Comparison of ENCODE assay signal across 10 cellular contexts in the genomic region with DNA sequence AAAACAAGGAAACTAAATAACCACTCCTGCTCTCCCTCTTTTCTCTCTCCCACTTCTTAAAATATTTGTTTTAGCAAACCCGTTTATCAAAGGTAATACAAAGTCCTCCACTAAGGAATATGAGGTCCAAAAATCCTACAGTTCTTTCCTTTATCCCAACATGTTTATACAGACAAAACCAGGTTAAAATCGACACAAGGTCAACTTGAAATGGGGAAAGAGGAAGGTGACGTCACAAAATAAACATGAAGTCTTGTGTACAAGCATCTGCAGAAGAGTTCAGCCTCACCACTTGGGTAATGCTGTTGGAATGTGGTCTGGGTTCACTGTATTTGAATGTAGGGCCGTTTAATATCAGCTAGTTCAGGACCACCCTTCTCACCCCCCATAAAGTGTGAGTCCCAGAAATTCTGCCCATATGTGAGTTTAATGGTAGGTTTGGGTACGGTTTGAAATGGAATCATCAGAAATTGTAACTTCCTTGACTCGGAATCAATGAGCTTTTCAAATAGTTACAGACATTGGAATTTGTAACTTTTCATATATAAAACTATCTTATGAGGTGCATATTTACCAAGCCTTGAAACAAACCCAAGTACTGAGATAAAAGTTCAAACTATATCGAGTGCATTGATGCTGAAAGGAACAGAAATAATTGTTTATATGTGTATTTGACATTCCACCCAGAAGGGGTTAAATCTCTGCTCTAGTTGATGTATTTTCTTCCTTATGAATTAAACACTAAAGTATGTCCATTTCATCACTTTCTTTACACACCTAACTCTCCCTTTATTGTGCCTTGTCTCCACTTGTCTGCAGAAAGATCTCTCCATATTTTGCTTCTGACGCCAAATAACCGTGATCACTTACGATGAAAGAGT.
A peak's percentile ranks its signal among the peaks of the same experiment; 100 is the strongest.
DNase-seq lines count a peak whose midpoint lies in the region; ATAC-seq and TF ChIP-seq lines count a peak whose summit lies in the region.
"Had no signal": no experiment of that assay in that cellular context is flagged by ENCODE, and none has a peak within 500 bp of the region (broad histone marks: within the 10 kb centered on the region; RNA-seq: fewer than 3 reads in every experiment).

No MANE protein-coding gene starts in this region.

- intact Hi-C loops in Right ventricle myocardium superior (cut with DNase I) (no loop called here), body of pancreas (cut with DNase I) (no loop called here)

- no peaks in the 10 kb centered on the region for H3K9me3 ChIP-seq in cardiac muscle cell (ENCODE audit: low read depth)
- H3K9me3 ChIP-seq in body of pancreas, result no peaks in the 10 kb centered on the region
- H3K9me3 ChIP-seq in BE2C, result no peaks in the 10 kb centered on the region

- DNase-seq in cardiac muscle cell (ENCODE audit: low read depth in 1 of 2, low spot score in 1 of 2) (peak in 1 of 2 donors; percentile 88), Right ventricle myocardium superior (no peak), body of pancreas (peak; percentile 13 to 62 (median 34)), kidney tubule cell (ENCODE audit: low spot score) (peak; percentile 76), NCI-H1417 (lab: John Stamatoyannopoulos, UW) (no peak), BE2C (no peak)

- WGBS in body of pancreas, 2 donors, result 56 to 57% methylated on average over 10 of the region's 10 CpGs
- 65% methylated on average over 10 of the region's 10 CpGs for WGBS in urinary bladder

- H3K27me3 ChIP-seq in cardiac muscle cell (no peaks in the 10 kb centered on the region), body of pancreas (no peaks in the 10 kb centered on the region), BE2C (no peaks in the 10 kb centered on the region)

- TF ChIP-seq CTCF in cardiac muscle cell (IDR thresholded peaks at IDR 0.05; ENCODE audit: low read depth, low read length) (no peak), body of pancreas (IDR thresholded peaks at IDR 0.05) (peak in 1 of 7 experiments; percentile 14), BE2C (IDR thresholded peaks at IDR 0.05; ENCODE audit: low read depth, low read length) (no peak)

- no peak for TF ChIP-seq POLR2A in body of pancreas (IDR thresholded peaks at IDR 0.05)

- ATAC-seq in Right ventricle myocardium superior (ENCODE audit: poor library complexity) (no peak), body of pancreas (peak; percentile 90), GM21423 (IDR thresholded peaks at IDR 0.05; ENCODE audit: unreplicated experiment) (no peak)
- ATAC-seq: natural killer cell treated with Interleukin-12 subunit alpha and Interleukin-12 subunit beta and Interleukin-15 and Interleukin-18, amount 100 ng/mL, for 72 hours; stimulated activated memory B cell treated with anti-CD40 and anti-IgM and Interleukin-4, amounts not matched to agents 10 μg/mL and 1 μg/mL and 100 μg/mL, for 72 hours had no signal

- H3K4me1 ChIP-seq in cardiac muscle cell (ENCODE audit: low read depth) (peaks cover 11% of the 10 kb centered on the region), body of pancreas (peaks cover 23% of the 10 kb centered on the region), urinary bladder (ENCODE audit: insufficient read depth) (peaks cover 3% of the 10 kb centered on the region), BE2C (no peaks in the 10 kb centered on the region)

- H3K36me3 ChIP-seq in cardiac muscle cell (no peaks in the 10 kb centered on the region), body of pancreas (replicated peaks in 1 of 2; ENCODE audit: insufficient read depth in 1 of 2, low read depth in 2 of 2) (no peaks in the 10 kb centered on the region), urinary bladder (ENCODE audit: insufficient read depth) (no peaks in the 10 kb centered on the region), BE2C (no peaks in the 10 kb centered on the region)

- H3K27ac ChIP-seq in cardiac muscle cell (peak overlapping the region; percentile 77), body of pancreas (peak overlapping the region; percentile 29 to 69 (median 54)), urinary bladder (ENCODE audit: low read depth) (peak overlapping the region; percentile 83)

- no peak overlapping the region for H3K4me3 ChIP-seq in cardiac muscle cell
- H3K4me3 ChIP-seq in body of pancreas, result no peak overlapping the region
- no peak overlapping the region for H3K4me3 ChIP-seq in urinary bladder (ENCODE audit: low read depth, low read length)
- H3K4me3 ChIP-seq in BE2C (ENCODE audit: low read depth, low read length), result no peak overlapping the region

Comparison
In these comparisons a context has a peak if more than half of its experiments do, and no peak if none do; other contexts are left out.
1. DNase-seq: peak in body of pancreas (4 of 4) and kidney tubule cell (single experiment); none in Right ventricle myocardium superior (single experiment), NCI-H1417 (0 of 3) and BE2C (single experiment).
2. Peak in every context shown above with its lines, with median percentiles within 50 percentile points of each other: H3K27ac ChIP-seq.